25 cellular contexts compared by ENCODE assay signal in the genomic region with DNA sequence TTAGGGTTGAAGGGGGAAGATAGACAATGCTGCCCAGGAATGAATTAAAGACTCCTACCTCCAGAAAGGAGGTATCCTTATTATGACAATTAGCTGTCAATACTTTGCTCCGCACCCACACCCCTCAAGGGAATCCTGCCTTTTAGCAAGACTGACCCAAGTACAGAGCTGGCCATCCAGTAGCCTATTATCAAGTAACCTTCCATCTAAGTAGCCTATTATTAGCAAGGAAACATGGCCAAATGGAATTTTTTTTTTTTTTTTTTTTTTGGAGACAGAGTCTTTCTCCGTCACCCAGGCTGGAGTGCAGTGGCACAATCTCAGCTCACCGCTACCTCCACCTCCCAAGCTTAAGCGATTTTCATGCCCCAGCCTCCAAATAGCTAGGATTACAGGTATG.
DNase-seq lines count a peak whose midpoint lies in the region; ATAC-seq, FAIRE-seq and TF ChIP-seq lines count a peak whose summit lies in the region.
"Had no signal": no experiment of that assay in that cellular context is flagged by ENCODE, and none has a peak within 500 bp of the region (broad histone marks: within the 10 kb centered on the region; RNA-seq: fewer than 3 reads in every experiment).

No MANE protein-coding gene starts in this region.

- no peaks in the 10 kb centered on the region for H3K79me2 ChIP-seq in H1 (ENCODE audit: control insufficient read depth in 1 of 2, insufficient read depth in 2 of 2, low read length in 2 of 2)

- DNase-seq in Right ventricle myocardium superior (no peak), left cardiac atrium (no peak), H1 (ENCODE audit: low read depth in 1 of 2, low spot score in 2 of 2) (no peak), left ventricle myocardium superior (no peak), sigmoid colon (no peak)
- no peak for DNase-seq in CD4-positive, alpha-beta memory T cell
- DNase-seq: 8988T; ACHN; AML-193; BE2C; Calu3; CD4-positive, alpha-beta T cell; COR-L47; DMS53; DMS79 treated with DMSO at 0.1 percent for 48 hours; GF-D8; HFFc6 had no signal

- no peak overlapping the region for H2BK5ac ChIP-seq in H1 (ENCODE audit: low read depth, low read length)

- TF ChIP-seq CTCF in H1 (IDR thresholded peaks at IDR 0.05; ENCODE audit: control extremely low read depth in 1 of 3, insufficient read depth in 1 of 3, low read depth in 1 of 3, low read length in 3 of 3) (no peak), sigmoid colon (IDR thresholded peaks at IDR 0.05) (no peak)

- H3K4ac ChIP-seq in H1 (replicated peaks; ENCODE audit: insufficient read length, low read depth, low read length): no peak overlapping the region

- no peaks in the 10 kb centered on the region for H3K36me3 ChIP-seq in H1 (ENCODE audit: control insufficient read depth in 2 of 4, insufficient read depth in 4 of 4, low read length in 3 of 4)
- no peaks in the 10 kb centered on the region for H3K36me3 ChIP-seq in sigmoid colon
- H3K36me3 ChIP-seq in CD4-positive, alpha-beta memory T cell (ENCODE audit: insufficient read depth, low read length): no peaks in the 10 kb centered on the region
- H3K36me3 ChIP-seq: BE2C; BLaER1 treated with 17β-estradiol and CSF1 and Interleukin-3, amounts not matched to agents 10 nM and 100 nM; HAP-1 had no signal

- no peak overlapping the region for H4K5ac ChIP-seq in H1 (ENCODE audit: insufficient read length, low read depth, low read length)

- WGBS in H1 (ENCODE audit: extremely low coverage in 1 of 2, insufficient coverage in 1 of 2, insufficient read length in 1 of 2, insufficient replicate concordance in 2 of 2, low coverage in 1 of 2, low lambda C conversion rate in 2 of 2, missing lambda C conversion rate in 1 of 2), 2 experiments: 98% methylated on average over 4 of the region's 4 CpGs; no CpG with 5 or more reads in 1 of the 2 experiments
- 93 to 94% methylated on average over 4 of the region's 4 CpGs for WGBS in sigmoid colon, 2 donors

- no peaks in the 10 kb centered on the region for H3K79me1 ChIP-seq in H1 (ENCODE audit: low read depth, low read length)

- H3K4me3 Mint-ChIP-seq in CD4-positive, alpha-beta memory T cell: no peak overlapping the region
- H3K4me3 Mint-ChIP-seq: CD14-positive monocyte; CD4-positive, alpha-beta T cell; GM23338; HFFc6 had no signal

- H3K18ac ChIP-seq in H1 (ENCODE audit: extremely low read depth, low read length): no peak overlapping the region

- no peak overlapping the region for H2AK5ac ChIP-seq in H1 (ENCODE audit: low read depth, low read length)

- H3K9me3 ChIP-seq in H1 (ENCODE audit: insufficient read depth in 2 of 2, low read depth in 1 of 2, low read length in 1 of 2) (no peaks in the 10 kb centered on the region), sigmoid colon (no peaks in the 10 kb centered on the region)
- no peaks in the 10 kb centered on the region for H3K9me3 ChIP-seq in CD4-positive, alpha-beta memory T cell (ENCODE audit: control insufficient read depth in 1 of 2, low read length in 2 of 2)
- H3K9me3 ChIP-seq: A549; BE2C; BLaER1 treated with 17β-estradiol and CSF1 and Interleukin-3, amounts not matched to agents 10 nM and 100 nM; HAP-1 had no signal

- CTCF ChIA-PET in H1 (lab: Charles Lee; ENCODE audit: partially characterized antibody): interaction anchor here (0.6 kb wide), 1 partner anchor 89 kb away, joined by 3 read pairs; no protein-coding TSS in a partner anchor
- CTCF ChIA-PET in CD4-positive, alpha-beta memory T cell (lab: Charles Lee; ENCODE audit: partially characterized antibody): no interaction called here

- peaks cover 0 to 9% (median 4%) of the 10 kb centered on the region in 4 experiments; a peak in 3 of 7 replicates for H3K4me1 ChIP-seq in H1 (replicated peaks in 1 of 4; ENCODE audit: control insufficient read depth in 3 of 4, insufficient read depth in 4 of 4, low read length in 3 of 4)
- no peaks in the 10 kb centered on the region for H3K4me1 ChIP-seq in sigmoid colon
- no peaks in the 10 kb centered on the region for H3K4me1 ChIP-seq in CD4-positive, alpha-beta memory T cell (ENCODE audit: insufficient read depth, low read length)
- H3K4me1 ChIP-seq: A549; BE2C; BLaER1 treated with 17β-estradiol and CSF1 and Interleukin-3, amounts not matched to agents 10 nM and 100 nM; HAP-1 had no signal

- no peak overlapping the region for H3K4me2 ChIP-seq in H1 (ENCODE audit: insufficient read depth in 1 of 2, low read depth in 2 of 2, low read length in 2 of 2)
- H3K4me2 ChIP-seq: A549; BLaER1 treated with 17β-estradiol and CSF1 and Interleukin-3, amounts not matched to agents 10 nM and 100 nM; GM23338 had no signal

- TF ChIP-seq POLR2A in H1 (IDR thresholded peaks at IDR 0.05; ENCODE audit: control extremely low read depth in 1 of 2, low read depth in 2 of 2, low read length in 2 of 2) (no peak), sigmoid colon (IDR thresholded peaks at IDR 0.05) (no peak)

- no peak overlapping the region for H4K8ac ChIP-seq in H1 (ENCODE audit: extremely low read depth, insufficient read depth, low read length)

- no peak overlapping the region for H2AFZ ChIP-seq in H1 (ENCODE audit: low read length)
- H2AFZ ChIP-seq: GM23338 had no signal

- TF ChIP-seq EP300 in H1 (IDR thresholded peaks at IDR 0.05; ENCODE audit: borderline replicate concordance in 1 of 2, low read depth in 2 of 2, low read length in 2 of 2): no peak
- TF ChIP-seq EP300 in sigmoid colon (IDR thresholded peaks at IDR 0.05): no peak

- peaks cover 0 to 2% (median 0%) of the 10 kb centered on the region in 8 donors for H3K9me3 Mint-ChIP-seq in CD4-positive, alpha-beta memory T cell
- H3K9me3 Mint-ChIP-seq: CD4-positive, alpha-beta T cell; GM23338; HFFc6 had no signal

- H4K20me1 ChIP-seq in H1 (replicated peaks in 1 of 2; ENCODE audit: control insufficient read depth in 1 of 2, insufficient read depth in 2 of 2, low read length in 2 of 2): no peaks in the 10 kb centered on the region
- H4K20me1 ChIP-seq: BLaER1 treated with 17β-estradiol and CSF1 and Interleukin-3, amounts not matched to agents 10 nM and 100 nM had no signal

- H3K9ac ChIP-seq in H1 (replicated peaks in 1 of 4; ENCODE audit: extremely low read depth in 1 of 4, low read depth in 3 of 4, low read length in 3 of 4): no peak overlapping the region
- H3K9ac ChIP-seq: BLaER1 treated with 17β-estradiol and CSF1 and Interleukin-3, amounts not matched to agents 10 nM and 100 nM had no signal

- no peak overlapping the region for H3K27ac Mint-ChIP-seq in CD4-positive, alpha-beta memory T cell
- H3K27ac Mint-ChIP-seq: CD14-positive monocyte; CD4-positive, alpha-beta T cell; GM23338; HFFc6 had no signal

- H3K4me3 ChIP-seq in H1 (ENCODE audit: extremely low read depth in 1 of 4, insufficient read depth in 2 of 4, low read depth in 3 of 4, low read length in 4 of 4): no peak overlapping the region
- no peak overlapping the region for H3K4me3 ChIP-seq in sigmoid colon
- no peak overlapping the region for H3K4me3 ChIP-seq in CD4-positive, alpha-beta memory T cell (ENCODE audit: low read length in 2 of 2)
- H3K4me3 ChIP-seq: A549; BLaER1 treated with 17β-estradiol and CSF1 and Interleukin-3, amounts not matched to agents 10 nM and 100 nM; GM23338; HAP-1 had no signal

- peak overlapping the region; percentile 28 for H4K91ac ChIP-seq in H1 (replicated peaks; ENCODE audit: insufficient read length, low read length)

- no peak for TF ChIP-seq RAD21 in H1 (IDR thresholded peaks at IDR 0.05 in 1 of 2, conservative IDR thresholded peaks at IDR 0.05 in 1 of 2; ENCODE audit: low read depth in 2 of 2, low read length in 2 of 2)

- no peak overlapping the region for H2BK120ac ChIP-seq in H1 (replicated peaks; ENCODE audit: low read depth, low read length)

- H2BK12ac ChIP-seq in H1 (ENCODE audit: low read depth, low read length): no peak overlapping the region

- H3K56ac ChIP-seq in H1 (replicated peaks; ENCODE audit: insufficient read length, low read depth, low read length): no peak overlapping the region

- H3K27me3 ChIP-seq in H1 (replicated peaks in 1 of 4; ENCODE audit: control insufficient read depth in 3 of 4, extremely low read depth in 1 of 4, insufficient read depth in 3 of 4, low read length in 3 of 4) (no peaks in the 10 kb centered on the region), sigmoid colon (peaks cover 0 to 30% (median 0%) of the 10 kb centered on the region in 3 donors)
- H3K27me3 ChIP-seq in CD4-positive, alpha-beta memory T cell (ENCODE audit: insufficient read depth, low read length): no peaks in the 10 kb centered on the region
- H3K27me3 ChIP-seq: BE2C; BLaER1 treated with 17β-estradiol and CSF1 and Interleukin-3, amounts not matched to agents 10 nM and 100 nM had no signal

- no peak for FAIRE-seq in H1 (lab: Jason Lieb, UNC)
- FAIRE-seq: A549, GM12891, GM18507, H54 had no signal

- POLR2A ChIA-PET in H1 (lab: Charles Lee; ENCODE audit: partially characterized antibody): no interaction called here
- POLR2A ChIA-PET in CD4-positive, alpha-beta memory T cell (lab: Charles Lee; ENCODE audit: partially characterized antibody): no interaction called here

- H3K27me3 Mint-ChIP-seq in CD4-positive, alpha-beta memory T cell: peaks cover 4 to 9% of the 10 kb centered on the region in 2 donors

- intact Hi-C loops in Right ventricle myocardium superior (cut with DNase I): no loop called here
- intact Hi-C loops in left cardiac atrium (cut with DNase I): no loop called here
- intact Hi-C loops in left ventricle myocardium superior (cut with micrococcal nuclease): no loop called here
- intact Hi-C loops in sigmoid colon (cut with DNase I): no loop called here
- intact Hi-C loops in CD4-positive, alpha-beta memory T cell (cut with micrococcal nuclease): no loop called here

- no peaks in the 10 kb centered on the region for H3K23me2 ChIP-seq in H1 (ENCODE audit: low read depth, low read length)

- no peak overlapping the region for H3K23ac ChIP-seq in H1 (ENCODE audit: insufficient read length)

- H3K36me3 Mint-ChIP-seq in CD4-positive, alpha-beta memory T cell: no peaks in the 10 kb centered on the region
- H3K36me3 Mint-ChIP-seq: CD14-positive monocyte had no signal

- no peak overlapping the region for H2BK15ac ChIP-seq in H1 (ENCODE audit: low read length)

- H3K27ac ChIP-seq in H1 (ENCODE audit: low read depth, low read length) (no peak overlapping the region), sigmoid colon (no peak overlapping the region)
- no peak overlapping the region for H3K27ac ChIP-seq in CD4-positive, alpha-beta memory T cell (ENCODE audit: low read depth, low read length)
- H3K27ac ChIP-seq: A549; BLaER1 treated with 17β-estradiol and CSF1 and Interleukin-3, amounts not matched to agents 10 nM and 100 nM had no signal

- no peak overlapping the region for H2BK20ac ChIP-seq in H1 (ENCODE audit: low read length)

- H3K14ac ChIP-seq in H1 (ENCODE audit: insufficient read length): no peak overlapping the region

- ATAC-seq in Right ventricle myocardium superior (ENCODE audit: poor library complexity): peak; percentile 59
- no peak for ATAC-seq in left cardiac atrium
- ATAC-seq in left ventricle myocardium superior: peak; percentile 82
- ATAC-seq: A549, GM23338 had no signal

- H3K4me1 Mint-ChIP-seq in CD4-positive, alpha-beta memory T cell: no peaks in the 10 kb centered on the region
- H3K4me1 Mint-ChIP-seq: CD14-positive monocyte had no signal

TF ChIP-seq in H1, 55 proteins besides CTCF, POLR2A, EP300 and RAD21 (continues in another document):
- TF ChIP-seq CEBPB (IDR thresholded peaks at IDR 0.05; ENCODE audit: low read depth, low read length) (no peak), SP4 (IDR thresholded peaks at IDR 0.05; ENCODE audit: low read length) (no peak)

Comparison
In these comparisons a context has a peak if more than half of its experiments do, and no peak if none do; other contexts are left out.
1. ATAC-seq: peak in Right ventricle myocardium superior (single experiment) and left ventricle myocardium superior (single experiment); none in left cardiac atrium (0 of 2).